Comparison of ENCODE assay signal across 8 cellular contexts in the genomic region with DNA sequence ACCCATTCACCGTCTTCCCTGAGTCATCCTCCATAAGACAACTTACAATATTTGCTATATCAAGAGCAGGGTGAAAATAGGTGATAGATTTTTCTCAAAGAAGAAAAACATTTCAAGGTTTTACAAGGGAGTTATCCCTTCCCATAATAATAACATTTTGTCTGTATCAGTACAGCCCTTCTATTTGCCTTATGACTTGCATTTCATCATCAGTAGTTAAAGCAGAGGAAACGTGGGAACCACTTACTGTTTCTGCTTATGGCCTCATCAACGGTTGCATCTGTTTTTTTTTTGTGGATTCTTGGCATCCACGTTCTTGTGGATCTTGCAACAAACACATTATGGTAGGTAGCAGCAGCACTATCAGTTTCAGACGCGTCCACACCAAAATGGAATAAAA.
DNase-seq lines count a peak whose midpoint lies in the region; ATAC-seq, FAIRE-seq and TF ChIP-seq lines count a peak whose summit lies in the region.
"Not testable (repeated sequence)": the region's sequence is repeated elsewhere in the genome, so short reads cannot be mapped to it uniquely, and the experiment has no call there.

No MANE protein-coding gene starts in this region.

- not testable (repeated sequence) for H3K27me3 Mint-ChIP-seq in HFFc6 (ENCODE audit: insufficient read depth); astrocyte (ENCODE audit: low read depth, unreplicated experiment); neural progenitor cell (ENCODE audit: insufficient read depth, low read depth)

- H3K9ac ChIP-seq in astrocyte (ENCODE audit: low read length); iPS-15b (ENCODE audit: low read depth, low read length); neural progenitor cell: not testable (repeated sequence)

- H3K4me2 ChIP-seq in astrocyte (ENCODE audit: low read length); neural progenitor cell: not testable (repeated sequence)

- H4K20me1 ChIP-seq in astrocyte (ENCODE audit: insufficient read depth, low read length); neural progenitor cell (ENCODE audit: low read depth): not testable (repeated sequence)

- peaks cover 14% of the 10 kb centered on the region for H3K4me1 Mint-ChIP-seq in HFFc6 (ENCODE audit: low read depth)
- not testable (repeated sequence) for H3K4me1 Mint-ChIP-seq in astrocyte (ENCODE audit: low read depth, unreplicated experiment); neural progenitor cell

- H3K4me3 ChIP-seq in astrocyte (ENCODE audit: insufficient read depth, low read depth, low read length), result not testable (repeated sequence)
- H3K4me3 ChIP-seq in epithelial cell of proximal tubule (ENCODE audit: low read depth, low read length), result peak overlapping the region; percentile 67
- H3K4me3 ChIP-seq in iPS-15b (ENCODE audit: low read depth, low read length), result peak overlapping the region; percentile 56
- H3K4me3 ChIP-seq in neural progenitor cell, result peak overlapping the region; percentile 30
- H3K4me3 ChIP-seq in thoracic aorta, result peak overlapping the region; percentile 74

- H3K27ac ChIP-seq in astrocyte (ENCODE audit: low read depth, low read length); neural progenitor cell; thoracic aorta: not testable (repeated sequence)

- peak overlapping the region; percentile 91 for H3K4me3 Mint-ChIP-seq in HFFc6
- H3K4me3 Mint-ChIP-seq in astrocyte (ENCODE audit: unreplicated experiment), result peak overlapping the region; percentile 98
- not testable (repeated sequence) for H3K4me3 Mint-ChIP-seq in neural progenitor cell

- not testable (repeated sequence) for H3K9me3 ChIP-seq in astrocyte (ENCODE audit: insufficient read depth, low read depth, low read length); iPS-15b (ENCODE audit: control insufficient read depth, insufficient read depth, low read length); neural progenitor cell (ENCODE audit: low read depth); thoracic aorta

- H3K36me3 Mint-ChIP-seq in HFFc6 (ENCODE audit: low read depth); astrocyte (ENCODE audit: low read depth, unreplicated experiment); neural progenitor cell: not testable (repeated sequence)

- TF ChIP-seq CTCF in HFFc6 (IDR thresholded peaks at IDR 0.05); astrocyte (IDR thresholded peaks at IDR 0.05; ENCODE audit: insufficient read depth, low read depth, low read length); epithelial cell of proximal tubule (conservative IDR thresholded peaks at IDR 0.05; ENCODE audit: low read depth, low read length); neural progenitor cell (IDR thresholded peaks at IDR 0.05); thoracic aorta (IDR thresholded peaks at IDR 0.05): not testable (repeated sequence)

- H2AFZ ChIP-seq in astrocyte (ENCODE audit: low read depth, low read length); neural progenitor cell (replicated peaks): not testable (repeated sequence)

- in situ Hi-C loops in ACHN (cut with HindIII; ENCODE audit: low pct_ligation_motif_present, low pct_unique_long_range_greater_than_20kb, low sequenced_read_pairs), result not testable (repeated sequence)

- not testable (repeated sequence) for H3K27me3 ChIP-seq in astrocyte (ENCODE audit: insufficient read depth, low read length); iPS-15b (ENCODE audit: control insufficient read depth, insufficient read depth, low read length); neural progenitor cell; thoracic aorta (replicated peaks; ENCODE audit: insufficient read depth)

- H3K36me3 ChIP-seq in astrocyte (ENCODE audit: insufficient read depth, low read length); iPS-15b (ENCODE audit: control insufficient read depth, insufficient read depth, low read length); neural progenitor cell; thoracic aorta: not testable (repeated sequence)

- DNase-seq in ACHN (peak; percentile 28), RPMI7951 (ENCODE audit: low read depth) (peak; percentile 31)
- DNase-seq in HFFc6; astrocyte (ENCODE audit: low read depth); epithelial cell of proximal tubule (ENCODE audit: low read depth); neural progenitor cell (ENCODE audit: low spot score); thoracic aorta (ENCODE audit: low spot score): not testable (repeated sequence)

- H3K79me2 ChIP-seq in astrocyte (ENCODE audit: insufficient read depth, low read length); neural progenitor cell (ENCODE audit: low read depth): not testable (repeated sequence)

- FAIRE-seq in astrocyte (lab: Jason Lieb, UNC), result not testable (repeated sequence)

- H3K27ac Mint-ChIP-seq in HFFc6, result peak overlapping the region; percentile 73
- H3K27ac Mint-ChIP-seq in astrocyte (ENCODE audit: unreplicated experiment), result peak overlapping the region; percentile 70
- H3K27ac Mint-ChIP-seq in neural progenitor cell, result not testable (repeated sequence)

- not testable (repeated sequence) for H3F3A ChIP-seq in neural progenitor cell (ENCODE audit: low read depth)

- ATAC-seq in thoracic aorta (ENCODE audit: insufficient number of reproducible peaks, low FRiP score, low read depth), result not testable (repeated sequence)

- not testable (repeated sequence) for H3K4me1 ChIP-seq in astrocyte (ENCODE audit: insufficient read depth, low read length); iPS-15b (ENCODE audit: control insufficient read depth, insufficient read depth, low read length); neural progenitor cell; thoracic aorta (ENCODE audit: control insufficient read depth in 1 of 2, low read depth in 2 of 2)

- H3K9me3 Mint-ChIP-seq in HFFc6; astrocyte (ENCODE audit: unreplicated experiment); neural progenitor cell: not testable (repeated sequence)
